In genomic region chr3:198113219-198114053, GRCh38 we compare ENCODE assay signal across 9 cellular contexts.
A peak's percentile ranks its signal among the peaks of the same experiment; 100 is the strongest.
DNase-seq lines count a peak whose midpoint lies in the region; ATAC-seq and TF ChIP-seq lines count a peak whose summit lies in the region.
"Had no signal": no experiment of that assay in that cellular context is flagged by ENCODE, and none has a peak within 500 bp of the region (broad histone marks: within the 10 kb centered on the region; RNA-seq: fewer than 3 reads in every experiment).

No MANE protein-coding gene starts in this region.

- no peak for TF ChIP-seq POLR2A in stomach (IDR thresholded peaks at IDR 0.05)

- peaks cover 0 to 78% (median 56%) of the 10 kb centered on the region in 3 donors for H3K27me3 ChIP-seq in stomach

- peak overlapping the region in 3 of 4 donors; percentile 15 to 44 (median 32) for H3K4me3 ChIP-seq in stomach

- TF ChIP-seq CTCF in stomach (IDR thresholded peaks at IDR 0.05) = no peak

- intact Hi-C loops in dendritic cell treated with granulocyte-macrophage colony-stimulating factor and Interleukin-4, amounts not matched to agents 40 ng/mL and 50 ng/mL, for 4 days (cut with micrococcal nuclease) = no loop called here
- intact Hi-C loops in left colon (cut with DNase I, micrococcal nuclease) (no loop called here), stomach (cut with DNase I; ENCODE audit: low total_unique reads) (no loop called here)

- DNase-seq in activated CD8-positive, alpha-beta memory T cell treated with anti-CD3 and anti-CD28 coated beads, Interleukin-2, amount 10 ng/mL, durations not matched to agents 7 days and 5 days = no peak
- DNase-seq in activated CD8-positive, alpha-beta memory T cell treated with anti-CD3 and anti-CD28 coated beads for 24 hours = no peak
- peak in 1 of 2 donors; percentile 13 for DNase-seq in left colon
- DNase-seq in stomach = no peak
- DNase-seq in NCI-H748 treated with DMSO at 0.1 percent for 48 hours (lab: John Stamatoyannopoulos, UW) = no peak
- DNase-seq in NCI-H1694 treated with DMSO at 0.1 percent for 48 hours (lab: John Stamatoyannopoulos, UW) = no peak
- no peak for DNase-seq in NCI-H774 (lab: John Stamatoyannopoulos, UW)
- DNase-seq: kidney glomerular epithelial cell had no signal

- peaks cover 0 to 8% (median 6%) of the 10 kb centered on the region in 4 donors for H3K4me1 ChIP-seq in stomach

- no peak overlapping the region for H3K27ac Mint-ChIP-seq in activated CD8-positive, alpha-beta memory T cell treated with anti-CD3 and anti-CD28 coated beads, Interleukin-2, amount 10 ng/mL, durations not matched to agents 7 days and 5 days
- H3K27ac Mint-ChIP-seq in dendritic cell treated with granulocyte-macrophage colony-stimulating factor and Interleukin-4, amounts not matched to agents 40 ng/mL and 50 ng/mL, for 4 days = peak overlapping the region; percentile 4

- WGBS in stomach, 5 donors = 5 to 9% (median 8%) methylated on average over 53 to 59 of the region's 59 CpGs

- H3K36me3 ChIP-seq in stomach = no peaks in the 10 kb centered on the region

- H3K27me3 Mint-ChIP-seq in activated CD8-positive, alpha-beta memory T cell treated with anti-CD3 and anti-CD28 coated beads, Interleukin-2, amount 10 ng/mL, durations not matched to agents 7 days and 5 days = peaks cover 66% of the 10 kb centered on the region
- H3K27me3 Mint-ChIP-seq in dendritic cell treated with granulocyte-macrophage colony-stimulating factor and Interleukin-4, amounts not matched to agents 40 ng/mL and 50 ng/mL, for 4 days = peaks cover 65% of the 10 kb centered on the region

- CTCF ChIA-PET in activated CD8-positive, alpha-beta memory T cell treated with anti-CD3 and anti-CD28 coated beads, Interleukin-2, amount 10 ng/mL, durations not matched to agents 7 days and 5 days (lab: Charles Lee) = no interaction called here

- H3K27ac ChIP-seq in stomach = no peak overlapping the region

- no peak for ATAC-seq in activated CD8-positive, alpha-beta memory T cell treated with anti-CD3 and anti-CD28 coated beads, Interleukin-2, amount 10 ng/mL, durations not matched to agents 7 days and 5 days
- ATAC-seq in left colon = peak; percentile 23

- peaks cover 10% of the 10 kb centered on the region for H3K9me3 Mint-ChIP-seq in activated CD8-positive, alpha-beta memory T cell treated with anti-CD3 and anti-CD28 coated beads, Interleukin-2, amount 10 ng/mL, durations not matched to agents 7 days and 5 days (ENCODE audit: low read depth)
- no peaks in the 10 kb centered on the region for H3K9me3 Mint-ChIP-seq in dendritic cell treated with granulocyte-macrophage colony-stimulating factor and Interleukin-4, amounts not matched to agents 40 ng/mL and 50 ng/mL, for 4 days

- peaks cover 9% of the 10 kb centered on the region for H3K4me1 Mint-ChIP-seq in activated CD8-positive, alpha-beta memory T cell treated with anti-CD3 and anti-CD28 coated beads, Interleukin-2, amount 10 ng/mL, durations not matched to agents 7 days and 5 days
- H3K4me1 Mint-ChIP-seq in dendritic cell treated with granulocyte-macrophage colony-stimulating factor and Interleukin-4, amounts not matched to agents 40 ng/mL and 50 ng/mL, for 4 days (ENCODE audit: low read depth) = peaks cover 13% of the 10 kb centered on the region

- peak overlapping the region; percentile 8 for H3K4me3 Mint-ChIP-seq in activated CD8-positive, alpha-beta memory T cell treated with anti-CD3 and anti-CD28 coated beads, Interleukin-2, amount 10 ng/mL, durations not matched to agents 7 days and 5 days
- peak overlapping the region; percentile 68 for H3K4me3 Mint-ChIP-seq in dendritic cell treated with granulocyte-macrophage colony-stimulating factor and Interleukin-4, amounts not matched to agents 40 ng/mL and 50 ng/mL, for 4 days

- TF ChIP-seq EP300 in stomach (IDR thresholded peaks at IDR 0.05) = no peak

- H3K36me3 Mint-ChIP-seq in activated CD8-positive, alpha-beta memory T cell treated with anti-CD3 and anti-CD28 coated beads, Interleukin-2, amount 10 ng/mL, durations not matched to agents 7 days and 5 days = peaks cover 12% of the 10 kb centered on the region
- no peaks in the 10 kb centered on the region for H3K36me3 Mint-ChIP-seq in dendritic cell treated with granulocyte-macrophage colony-stimulating factor and Interleukin-4, amounts not matched to agents 40 ng/mL and 50 ng/mL, for 4 days (ENCODE audit: low read depth)

- H3K9me3 ChIP-seq in stomach = no peaks in the 10 kb centered on the region
